In genomic region chr4:26717332-26717731, GRCh38 we compare ENCODE assay signal across 20 cellular contexts.
A peak's percentile ranks its signal among the peaks of the same experiment; 100 is the strongest.
DNase-seq lines count a peak whose midpoint lies in the region; ATAC-seq, FAIRE-seq and TF ChIP-seq lines count a peak whose summit lies in the region.
"Had no signal": no experiment of that assay in that cellular context is flagged by ENCODE, and none has a peak within 500 bp of the region (broad histone marks: within the 10 kb centered on the region; RNA-seq: fewer than 3 reads in every experiment).

No MANE protein-coding gene starts in this region.

- H2AFZ ChIP-seq in endothelial cell of umbilical vein (ENCODE audit: low read depth, low read length) (no peak overlapping the region), H9 (ENCODE audit: low read length) (no peak overlapping the region)
- H2AFZ ChIP-seq: hepatocyte, neural progenitor cell had no signal

- H3K27me3 Mint-ChIP-seq in H9 (ENCODE audit: low read depth): no peaks in the 10 kb centered on the region
- H3K27me3 Mint-ChIP-seq: activated CD4-positive, alpha-beta T cell treated with anti-CD3 and anti-CD28 coated beads, Interleukin-2, amount 10 ng/mL, durations not matched to agents 24 days and 14 days; activated T-helper 17 cell treated with anti-CD3 and anti-CD28 coated beads, Interleukin-2, amount 50 U/mL, for 72 hours; CD4-positive, alpha-beta T cell; T-helper 17 cell had no signal

- no TSS peak for BruUV-seq in endothelial cell of umbilical vein (replicated peaks; lab: Mats Ljungman, UMichigan)

- H3K9ac ChIP-seq in endothelial cell of umbilical vein (replicated peaks; ENCODE audit: extremely low read depth, insufficient read depth, low read length): no peak overlapping the region
- H3K9ac ChIP-seq in H9 (ENCODE audit: extremely low read depth, insufficient read length, low read length): no peak overlapping the region
- H3K9ac ChIP-seq: neural progenitor cell had no signal

- H3K23ac ChIP-seq in H9 (ENCODE audit: insufficient read length, low read depth, low read length): no peak overlapping the region

- no peaks in the 10 kb centered on the region for H3K9me3 Mint-ChIP-seq in H9
- H3K9me3 Mint-ChIP-seq: activated CD4-positive, alpha-beta T cell treated with anti-CD3 and anti-CD28 coated beads, Interleukin-2, amount 10 ng/mL, durations not matched to agents 24 days and 14 days; activated T-helper 17 cell treated with anti-CD3 and anti-CD28 coated beads, Interleukin-2, amount 50 U/mL, for 72 hours; CD4-positive, alpha-beta T cell; neural progenitor cell had no signal

- no peak overlapping the region for H2AK5ac ChIP-seq in H9 (ENCODE audit: insufficient read length, low read length)

- H2BK20ac ChIP-seq in H9 (ENCODE audit: low read depth, low read length, poor library complexity, severe bottlenecking): no peak overlapping the region

- no peak overlapping the region for H4K5ac ChIP-seq in H9 (ENCODE audit: insufficient read length, low read depth, low read length)

- H3K14ac ChIP-seq in H9 (ENCODE audit: insufficient read depth, low read length): no peak overlapping the region

- no peak for TF ChIP-seq POLR2A in NB4 (IDR thresholded peaks at IDR 0.05; ENCODE audit: extremely low read depth, insufficient read length)
- no peak for TF ChIP-seq POLR2A in endothelial cell of umbilical vein (IDR thresholded peaks at IDR 0.05; ENCODE audit: low read depth, low read length)

- H2BK120ac ChIP-seq in H9 (ENCODE audit: low read depth, low read length, poor library complexity, severe bottlenecking): no peak overlapping the region

- H3K18ac ChIP-seq in H9 (ENCODE audit: insufficient read length, low read depth, low read length): no peak overlapping the region

- no peak overlapping the region for H3K4me3 Mint-ChIP-seq in H9
- H3K4me3 Mint-ChIP-seq: activated CD4-positive, alpha-beta T cell treated with anti-CD3 and anti-CD28 coated beads, Interleukin-2, amount 10 ng/mL, durations not matched to agents 24 days and 14 days; activated T-helper 17 cell treated with anti-CD3 and anti-CD28 coated beads, Interleukin-2, amount 50 U/mL, for 72 hours; CD4-positive, alpha-beta T cell; neural progenitor cell; T-helper 17 cell had no signal

- H3K27ac ChIP-seq in endothelial cell of umbilical vein (ENCODE audit: insufficient read depth, low read depth, low read length) (no peak overlapping the region), H9 (ENCODE audit: insufficient read length, low read depth, low read length) (no peak overlapping the region), right cardiac atrium (ENCODE audit: low read length) (no peak overlapping the region)
- H3K27ac ChIP-seq: hepatocyte, neural progenitor cell, stomach had no signal

- no peak overlapping the region for H3K4ac ChIP-seq in H9 (ENCODE audit: low read depth, low read length)

- no peaks in the 10 kb centered on the region for H3K36me3 ChIP-seq in endothelial cell of umbilical vein (ENCODE audit: control insufficient read depth in 2 of 2, extremely low read depth in 1 of 2, insufficient read depth in 2 of 2, low read length in 2 of 2)
- H3K36me3 ChIP-seq: neural progenitor cell, stomach had no signal

- no peak overlapping the region for H2BK5ac ChIP-seq in H9 (ENCODE audit: insufficient read length, low read length)

- TF ChIP-seq CTCF in NB4 (IDR thresholded peaks at IDR 0.05; ENCODE audit: low read depth, low read length): no peak
- no peak for TF ChIP-seq CTCF in endothelial cell of umbilical vein (IDR thresholded peaks at IDR 0.05; ENCODE audit: extremely low read depth in 1 of 2, insufficient read depth in 1 of 2, low read depth in 1 of 2, low read length in 2 of 2)
- no peak for TF ChIP-seq CTCF in H9 (conservative IDR thresholded peaks at IDR 0.05)

- peak; percentile 54 for FAIRE-seq in endothelial cell of umbilical vein (lab: Jason Lieb, UNC)
- FAIRE-seq: small intestine had no signal

- H3T11ph ChIP-seq in H9 (ENCODE audit: low read length): no peak overlapping the region

- no peaks in the 10 kb centered on the region for H3K36me3 Mint-ChIP-seq in H9 (ENCODE audit: insufficient read depth in 1 of 3, low read depth in 3 of 3)

- DNase-seq in EH (ENCODE audit: low read depth): peak; percentile 86
- peak; percentile 19 for DNase-seq in NB4 (ENCODE audit: low read depth)
- peak; percentile 8 for DNase-seq in endothelial cell of umbilical vein (ENCODE audit: low read depth, low spot score)
- peak; percentile 68 for DNase-seq in myocyte (ENCODE audit: low read depth)
- DNase-seq in NCI-H82 (lab: John Stamatoyannopoulos, UW): no peak
- no peak for DNase-seq in T-helper 1 cell
- DNase-seq in H9: no peak
- DNase-seq in right cardiac atrium: no peak
- DNase-seq: activated CD4-positive, alpha-beta T cell treated with anti-CD3 and anti-CD28 coated beads, Interleukin-2, amount 10 ng/mL, durations not matched to agents 24 days and 14 days; CD4-positive, alpha-beta T cell; effector memory CD4-positive, alpha-beta T cell; NCI-H1105 treated with DMSO at 0.1 percent for 48 hours; NCI-H510A; small intestine; stomach; T-helper 17 cell had no signal

- H3K79me1 ChIP-seq in H9 (ENCODE audit: insufficient read depth, low read depth, low read length, poor library complexity, severe bottlenecking): no peaks in the 10 kb centered on the region

- H2BK12ac ChIP-seq in H9 (ENCODE audit: insufficient read length, low read depth, low read length): no peak overlapping the region

- H3K9me1 ChIP-seq in endothelial cell of umbilical vein (replicated peaks; ENCODE audit: control insufficient read depth, extremely low read depth, insufficient read depth, low read length): no peaks in the 10 kb centered on the region

- H4K20me1 ChIP-seq in endothelial cell of umbilical vein (replicated peaks; ENCODE audit: control insufficient read depth, extremely low read depth, insufficient read depth, low read length) (no peaks in the 10 kb centered on the region), H9 (ENCODE audit: control insufficient read depth, insufficient read depth, insufficient read length) (no peaks in the 10 kb centered on the region)

- no peak overlapping the region for H3K56ac ChIP-seq in H9 (ENCODE audit: insufficient read length, low read depth, low read length)

- intact Hi-C loops in endothelial cell of umbilical vein (cut with micrococcal nuclease): no loop called here
- intact Hi-C loops in right cardiac atrium (cut with DNase I): loop anchor here in 2 of 4 donors (10.0 kb wide), 1 partner anchor 253 kb away; no protein-coding TSS in a partner anchor

- H3K4me1 ChIP-seq in endothelial cell of umbilical vein (ENCODE audit: control insufficient read depth, extremely low read depth, insufficient read depth, low read length): no peaks in the 10 kb centered on the region
- no peaks in the 10 kb centered on the region for H3K4me1 ChIP-seq in H9 (ENCODE audit: insufficient read depth, low read length)
- no peaks in the 10 kb centered on the region for H3K4me1 ChIP-seq in right cardiac atrium (ENCODE audit: control insufficient read depth, insufficient read depth, low read length)
- H3K4me1 ChIP-seq: neural progenitor cell, stomach had no signal

- no peaks in the 10 kb centered on the region for H3K9me3 ChIP-seq in endothelial cell of umbilical vein (replicated peaks; ENCODE audit: control insufficient read depth, insufficient read depth, low read length)
- H3K9me3 ChIP-seq in H9 (ENCODE audit: control insufficient read depth, low read depth, low read length): no peaks in the 10 kb centered on the region
- no peaks in the 10 kb centered on the region for H3K9me3 ChIP-seq in right cardiac atrium (ENCODE audit: control insufficient read depth, low read length)
- H3K9me3 ChIP-seq: stomach had no signal

- dilution Hi-C loops in endothelial cell of umbilical vein (cut with MboI; ENCODE audit: extremely low pct_ligation_motif_present, low sequenced_read_pairs): no loop called here

- H4K8ac ChIP-seq in H9 (replicated peaks; ENCODE audit: insufficient read length, low read depth, low read length): no peak overlapping the region

- no peaks in the 10 kb centered on the region for H3K4me1 Mint-ChIP-seq in H9
- H3K4me1 Mint-ChIP-seq: activated CD4-positive, alpha-beta T cell treated with anti-CD3 and anti-CD28 coated beads, Interleukin-2, amount 10 ng/mL, durations not matched to agents 24 days and 14 days; activated T-helper 17 cell treated with anti-CD3 and anti-CD28 coated beads, Interleukin-2, amount 50 U/mL, for 72 hours; neural progenitor cell had no signal

- H2BK15ac ChIP-seq in H9 (ENCODE audit: low read depth, low read length): no peak overlapping the region

- no peaks in the 10 kb centered on the region for H3K23me2 ChIP-seq in H9 (ENCODE audit: insufficient read length, low read depth, low read length, poor library complexity, severe bottlenecking)

- WGBS in H9 (ENCODE audit: extremely low coverage, insufficient read length, low lambda C conversion rate): no CpG with 5 or more reads among the region's 2 CpGs
- 64% methylated on average over 2 of the region's 2 CpGs for WGBS in right cardiac atrium

- no peak for ATAC-seq in right cardiac atrium
- ATAC-seq: activated T-helper 17 cell treated with anti-CD3 and anti-CD28 coated beads, Interleukin-2, amount 50 U/mL, for 72 hours; left lobe of liver; T-helper 17 cell had no signal

- no peak overlapping the region for H3K4me3 ChIP-seq in NB4 (ENCODE audit: low read depth, low read length)
- H3K4me3 ChIP-seq in endothelial cell of umbilical vein (replicated peaks in 1 of 3; ENCODE audit: insufficient read depth in 1 of 3, low read depth in 1 of 3, low read length in 3 of 3): no peak overlapping the region
- H3K4me3 ChIP-seq in right cardiac atrium (ENCODE audit: low read length): no peak overlapping the region
- H3K4me3 ChIP-seq: hepatocyte, neural progenitor cell, stomach had no signal

- POLR2A ChIA-PET in endothelial cell of umbilical vein (lab: Charles Lee): no interaction called here

- H3K4me2 ChIP-seq in endothelial cell of umbilical vein (ENCODE audit: insufficient read depth, low read length) (no peak overlapping the region), H9 (ENCODE audit: insufficient read depth, insufficient read length, low read length) (no peak overlapping the region)
- H3K4me2 ChIP-seq: hepatocyte, neural progenitor cell had no signal

- H3K27me3 ChIP-seq in endothelial cell of umbilical vein (ENCODE audit: control insufficient read depth in 2 of 2, insufficient read depth in 2 of 2, low read length in 2 of 2): no peaks in the 10 kb centered on the region
- H3K27me3 ChIP-seq in H9 (ENCODE audit: insufficient read depth, low read length): no peaks in the 10 kb centered on the region
- H3K27me3 ChIP-seq in right cardiac atrium (ENCODE audit: control insufficient read depth, insufficient read depth): no peaks in the 10 kb centered on the region
- H3K27me3 ChIP-seq: hepatocyte, neural progenitor cell, stomach had no signal

- CTCF ChIA-PET in endothelial cell of umbilical vein (lab: Charles Lee): interaction anchor here (1.7 kb wide), 1 partner anchor 392 kb away, joined by 4 read pairs; no protein-coding TSS in a partner anchor

- H3K79me2 ChIP-seq in endothelial cell of umbilical vein (ENCODE audit: control insufficient read depth, insufficient read depth, low read length) (no peaks in the 10 kb centered on the region), H9 (ENCODE audit: insufficient read depth, low read length) (no peaks in the 10 kb centered on the region)
- H3K79me2 ChIP-seq: hepatocyte had no signal

- no peak overlapping the region; a peak in 1 of 7 replicates for H3K27ac Mint-ChIP-seq in H9
- H3K27ac Mint-ChIP-seq: activated CD4-positive, alpha-beta T cell treated with anti-CD3 and anti-CD28 coated beads, Interleukin-2, amount 10 ng/mL, durations not matched to agents 24 days and 14 days; activated T-helper 17 cell treated with anti-CD3 and anti-CD28 coated beads, Interleukin-2, amount 50 U/mL, for 72 hours; CD4-positive, alpha-beta T cell; neural progenitor cell; T-helper 17 cell had no signal

- H4K91ac ChIP-seq in H9 (ENCODE audit: insufficient read length, low read depth, low read length): no peak overlapping the region

Comparison
In these comparisons a context has a peak if more than half of its experiments do, and no peak if none do; other contexts are left out.
1. DNase-seq: peak in EH (single experiment), NB4 (single experiment), endothelial cell of umbilical vein (single experiment) and myocyte (single experiment); none in NCI-H82 (single experiment), T-helper 1 cell (0 of 5), H9 (single experiment) and right cardiac atrium (0 of 3).